8 cellular contexts compared by ENCODE assay signal in the genomic region with DNA sequence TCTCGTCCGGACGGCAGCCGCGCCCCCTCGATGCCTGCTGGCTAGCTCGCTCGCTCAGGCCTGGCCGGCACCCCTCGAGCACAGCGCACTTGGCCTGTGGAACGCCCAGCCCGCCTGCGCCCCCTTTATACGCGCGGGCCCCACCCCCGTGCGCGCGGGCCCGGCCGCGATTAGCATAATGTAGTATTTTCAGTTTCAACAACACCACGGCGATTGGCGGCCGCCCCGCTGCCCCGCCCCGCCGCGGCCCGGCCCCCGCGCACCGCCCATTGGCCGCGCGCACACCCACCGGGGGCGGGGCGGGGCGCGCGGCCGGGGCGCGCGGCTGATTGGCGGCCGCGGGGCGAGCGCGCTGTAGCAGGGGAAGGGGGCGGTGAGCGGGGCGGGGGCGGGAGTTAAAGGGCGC. TPM values are rescaled to one million over a fixed set of nuclear protein-coding genes. Genes with fewer than 3 reads are reported as not detected.
DNase-seq lines count a peak whose midpoint lies in the region; ATAC-seq lines count a peak whose summit lies in the region.

A gene (minus strand): TSS at position 100 of the 406 bp plus-strand sequence. CDS start 319 bp downstream, outside the sequence.

- H4K5ac ChIP-seq in mesendoderm (ENCODE audit: low read length): no peak within 1 kb of the TSS

- H3K4me1 ChIP-seq in effector memory CD4-positive, alpha-beta T cell (ENCODE audit: control insufficient read depth, insufficient read depth, low read length, poor library complexity, severe bottlenecking): peaks cover 12% of the 10 kb centered on the region
- H3K4me1 ChIP-seq in mesendoderm (ENCODE audit: control insufficient read depth, low read depth, low read length): peaks cover 2% of the 10 kb centered on the region

- H3K27me3 ChIP-seq in effector memory CD4-positive, alpha-beta T cell (replicated peaks; ENCODE audit: control insufficient read depth, insufficient read depth, low read length, poor library complexity, severe bottlenecking): no peaks in the 10 kb centered on the region
- H3K27me3 ChIP-seq in mesendoderm (ENCODE audit: insufficient read depth, low read length, poor library complexity): peaks cover 5% of the 10 kb centered on the region

- no peak within 1 kb of the TSS for H2BK15ac ChIP-seq in mesendoderm (replicated peaks; ENCODE audit: low read depth)

- peak; percentile 84 for ATAC-seq in GM19025 (IDR thresholded peaks at IDR 0.05; ENCODE audit: low read depth, unreplicated experiment)
- ATAC-seq in HG03196 (IDR thresholded peaks at IDR 0.05; ENCODE audit: unreplicated experiment): peak; percentile 61

- in situ Hi-C loops in ACHN (cut with HindIII; ENCODE audit: low pct_ligation_motif_present, low pct_unique_long_range_greater_than_20kb, low sequenced_read_pairs): no loop called here

- WGBS in mesendoderm (ENCODE audit: extremely low coverage, insufficient coverage, low lambda C conversion rate): no CpG with 5 or more reads among the region's 61 CpGs

- peak; percentile 65 for DNase-seq in ACHN
- DNase-seq in NCI-H526 (lab: John Stamatoyannopoulos, UW): peak; percentile 77 to 95
- peak in 2 of 3 experiments; percentile 55 to 65 for DNase-seq in activated CD8-positive, alpha-beta memory T cell treated with anti-CD3 and anti-CD28 coated beads for 48 hours (ENCODE audit: low read depth in 2 of 3, low spot score in 2 of 3)
- peak; percentile 74 to 79 (median 78) for DNase-seq in effector memory CD4-positive, alpha-beta T cell
- peak; percentile 85 for DNase-seq in mesendoderm
- DNase-seq in stimulated activated CD8-positive, alpha-beta memory T cell treated with anti-CD3 and anti-CD28 coated beads, Interleukin-12 subunit alpha, Interleukin-12 subunit beta, amount 100 ng/mL, for 4 hours (ENCODE audit: low read depth): peak; percentile 73

- H3K79me1 ChIP-seq in mesendoderm (ENCODE audit: low read length): no peaks in the 10 kb centered on the region

- H2BK5ac ChIP-seq in mesendoderm (ENCODE audit: low read length): no peak within 1 kb of the TSS

- H3K4me3 ChIP-seq in effector memory CD4-positive, alpha-beta T cell (ENCODE audit: insufficient read depth, low read depth, low read length, poor library complexity, severe bottlenecking): peak within 1 kb of the TSS; percentile 92
- no peak within 1 kb of the TSS for H3K4me3 ChIP-seq in mesendoderm (ENCODE audit: low read length)

- peak within 1 kb of the TSS; percentile 48 for H3K27ac ChIP-seq in effector memory CD4-positive, alpha-beta T cell (ENCODE audit: insufficient read depth, low read length, poor library complexity, severe bottlenecking)
- no peak within 1 kb of the TSS for H3K27ac ChIP-seq in mesendoderm (ENCODE audit: low read depth, low read length)

- no peaks in the 10 kb centered on the region for H3K36me3 ChIP-seq in effector memory CD4-positive, alpha-beta T cell (ENCODE audit: control insufficient read depth, insufficient read depth, low read length)
- no peaks in the 10 kb centered on the region for H3K36me3 ChIP-seq in mesendoderm (ENCODE audit: control insufficient read depth, insufficient read depth, low read length)

- no peak within 1 kb of the TSS for H3K4ac ChIP-seq in mesendoderm (ENCODE audit: low read depth, low read length)

- no peak within 1 kb of the TSS for H2BK120ac ChIP-seq in mesendoderm (ENCODE audit: low read depth, low read length)

- H3K79me2 ChIP-seq in mesendoderm (ENCODE audit: control insufficient read depth, insufficient read depth, low read length): no peaks in the 10 kb centered on the region

- peak within 1 kb of the TSS; percentile 55 for H3K4me2 ChIP-seq in mesendoderm (ENCODE audit: low read length)

- H3K56ac ChIP-seq in mesendoderm (ENCODE audit: low read length): peak within 1 kb of the TSS; percentile 84

- H4K8ac ChIP-seq in mesendoderm (ENCODE audit: low read depth, low read length): no peak within 1 kb of the TSS

- H3K18ac ChIP-seq in mesendoderm (ENCODE audit: low read length): peak within 1 kb of the TSS; percentile 60

- H3K9me3 ChIP-seq in effector memory CD4-positive, alpha-beta T cell (ENCODE audit: control insufficient read depth, low read length): no peaks in the 10 kb centered on the region

- H3K23ac ChIP-seq in mesendoderm (ENCODE audit: low read length): peak within 1 kb of the TSS; percentile 3

- no peak within 1 kb of the TSS for H2AK5ac ChIP-seq in mesendoderm (ENCODE audit: low read length)

- H3K9ac ChIP-seq in mesendoderm (ENCODE audit: low read length): peak within 1 kb of the TSS; percentile 73

RNA-seq across cellular contexts. Expression of the gene that starts here (rescaled TPM):
- 4.1 TPM for polyA plus RNA-seq in mesendoderm (2013, experiment 1 of 2)
- polyA plus RNA-seq in mesendoderm (2013, experiment 2 of 2): 4.4 TPM
